Comparison of ENCODE assay signal across 26 cellular contexts in the genomic region with DNA sequence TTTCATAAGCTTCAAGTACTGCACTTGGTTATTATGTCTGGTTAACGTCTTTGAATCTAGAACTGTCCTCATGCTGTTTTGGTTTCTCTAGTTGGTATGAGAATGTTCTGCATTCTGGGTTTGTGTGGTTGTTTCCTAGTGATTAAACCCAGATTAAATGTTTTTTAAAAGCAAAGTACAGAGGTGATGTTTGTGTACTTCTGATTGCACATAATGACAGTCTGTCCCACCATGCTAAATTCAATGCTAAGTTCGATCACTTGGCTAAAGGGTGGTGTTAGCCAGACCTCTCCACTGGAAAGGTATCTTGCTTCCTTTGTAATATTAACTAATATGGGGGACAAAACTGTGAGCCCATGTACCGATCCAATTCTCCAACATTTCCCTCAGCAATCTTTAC.
"Had no signal": no experiment of that assay in that cellular context is flagged by ENCODE, and none has a peak within 500 bp of the region (broad histone marks: within the 10 kb centered on the region; RNA-seq: fewer than 3 reads in every experiment).

No MANE protein-coding gene starts in this region.

- H2AFZ ChIP-seq: neural progenitor cell, parathyroid adenoma had no signal

- ATAC-seq: natural killer cell; psoas muscle; right cardiac atrium; sciatic nerve; stimulated activated effector memory CD8-positive, alpha-beta T cell treated with anti-CD3 and anti-CD28 coated beads, Interleukin-12 subunit alpha, Interleukin-12 subunit beta, amount 100 ng/mL, for 72 hours; stimulated activated naive B cell treated with anti-CD40 and anti-IgM and Interleukin-4, amounts not matched to agents 10 μg/mL and 1 μg/mL and 100 μg/mL, for 72 hours had no signal

- H3K4me2 ChIP-seq: neural progenitor cell, smooth muscle cell had no signal

- H3K27me3 ChIP-seq: ovary, spleen, stomach, thyroid gland, tibial nerve, upper lobe of left lung, vagina had no signal

- H3K9ac ChIP-seq: neural progenitor cell, parathyroid adenoma had no signal

- H3K27ac ChIP-seq: neural progenitor cell, ovary, parathyroid adenoma, psoas muscle, skin epidermis, spleen, stomach, thoracic aorta, thyroid gland, tibial nerve, upper lobe of left lung, vagina had no signal

- H3K36me3 ChIP-seq: neural progenitor cell, ovary, thoracic aorta, thyroid gland, upper lobe of left lung, vagina had no signal

- DNase-seq: natural killer cell; occipital lobe; ovary; posterior cingulate gyrus; psoas muscle; right cardiac atrium; spleen; stimulated activated CD4-positive, alpha-beta T cell treated with anti-CD3 and anti-CD28 coated beads, Interleukin-12 subunit alpha, Interleukin-12 subunit beta, amount 100 ng/mL, for 4 hours; stimulated activated CD4-positive, alpha-beta T cell treated with anti-CD3 and anti-CD28 coated beads, Interleukin-1b, Interleukin-23, amount 100 ng/mL, for 48 hours; stimulated activated CD4-positive, alpha-beta T cell treated with anti-CD3 and anti-CD28 coated beads, Interleukin-4, amount 100 ng/mL, for 1 hour; stimulated activated naive B cell treated with anti-CD40 and anti-IgM and Interleukin-4, amounts not matched to agents 10 μg/mL and 1 μg/mL and 100 μg/mL, for 72 hours; stimulated activated naive CD4-positive, alpha-beta T cell treated with Interleukin-2 at 50 U/mL for 16 hours; stomach; thyroid gland; trophoblast cell; upper lobe of left lung had no signal

- H3K9me3 ChIP-seq: ovary, psoas muscle, spleen, stomach, thoracic aorta, thyroid gland, tibial nerve, upper lobe of left lung, vagina had no signal

- H3K4me1 ChIP-seq: psoas muscle had no signal

- H3K4me3 ChIP-seq: neural progenitor cell, ovary, psoas muscle, skin epidermis, smooth muscle cell, spleen, stomach, thoracic aorta, thyroid gland, tibial nerve, upper lobe of left lung, vagina had no signal

- FAIRE-seq: urothelium cell line had no signal

- H3K79me2 ChIP-seq: parathyroid adenoma had no signal
